ENCODE assay signal across 8 cellular contexts in the genomic region with DNA sequence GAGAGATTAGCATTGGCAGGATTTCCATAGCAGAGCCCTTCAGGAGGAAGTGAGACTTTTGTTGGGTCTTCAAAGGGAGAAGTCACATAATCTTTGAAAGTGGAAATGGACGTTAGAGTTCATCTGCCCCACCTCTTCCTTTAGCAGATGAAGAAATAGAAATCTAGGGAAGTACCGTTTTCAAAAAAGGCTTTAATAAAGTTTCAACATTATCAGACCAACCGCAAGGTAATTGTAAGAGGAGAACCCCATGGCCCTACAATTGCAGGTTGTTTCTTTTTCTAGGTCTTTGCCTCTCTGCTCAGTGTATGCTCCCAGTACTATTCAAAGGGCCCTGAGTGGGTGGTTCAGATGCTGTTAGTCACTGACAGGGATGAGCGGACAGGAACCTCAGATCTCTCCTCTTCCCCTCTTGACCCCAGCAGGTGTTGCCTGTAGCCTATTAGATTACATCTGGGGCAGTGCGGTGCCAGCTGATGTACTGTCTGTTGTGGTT. TPM values are rescaled to one million over a fixed set of nuclear protein-coding genes. Genes with fewer than 3 reads are reported as not detected.
DNase-seq lines count a peak whose midpoint lies in the region; ATAC-seq lines count a peak whose summit lies in the region.

No MANE protein-coding gene starts in this region.

- no peak overlapping the region for H3K4me3 Mint-ChIP-seq in CD8-positive, alpha-beta memory T cell

- no peak overlapping the region for H3K4me3 ChIP-seq in CD8-positive, alpha-beta memory T cell (ENCODE audit: low read length)

- H3K27ac ChIP-seq in CD8-positive, alpha-beta memory T cell (ENCODE audit: low read depth, low read length): no peak overlapping the region

- ATAC-seq in GM18511 (IDR thresholded peaks at IDR 0.05; ENCODE audit: unreplicated experiment): peak; percentile 95
- peak; percentile 97 for ATAC-seq in GM21529 (IDR thresholded peaks at IDR 0.05; ENCODE audit: unreplicated experiment)

- no peaks in the 10 kb centered on the region for H3K4me1 Mint-ChIP-seq in CD8-positive, alpha-beta memory T cell

- no peaks in the 10 kb centered on the region for H3K9me3 ChIP-seq in CD8-positive, alpha-beta memory T cell (ENCODE audit: low read length)

- no peaks in the 10 kb centered on the region for H3K27me3 ChIP-seq in CD8-positive, alpha-beta memory T cell (ENCODE audit: insufficient read depth, low read length, poor library complexity, severe bottlenecking)

- H3K9me3 Mint-ChIP-seq in CD8-positive, alpha-beta memory T cell: peaks cover 0 to 9% (median 7%) of the 10 kb centered on the region in 5 donors

- H3K36me3 ChIP-seq in CD8-positive, alpha-beta memory T cell (ENCODE audit: insufficient read depth, low read length): no peaks in the 10 kb centered on the region

- CTCF ChIA-PET in CD8-positive, alpha-beta memory T cell (lab: Charles Lee): no interaction called here

- POLR2A ChIA-PET in CD8-positive, alpha-beta memory T cell (lab: Charles Lee): no interaction called here

- peaks cover 0 to 29% (median 2%) of the 10 kb centered on the region in 3 donors for H3K36me3 Mint-ChIP-seq in CD8-positive, alpha-beta memory T cell

- H3K27ac Mint-ChIP-seq in CD8-positive, alpha-beta memory T cell: no peak overlapping the region

- peak; percentile 5 for DNase-seq in HK-2 (ENCODE audit: unreplicated experiment)
- peak; percentile 23 for DNase-seq in germinal center (ENCODE audit: low spot score)
- no peak for DNase-seq in CD8-positive, alpha-beta memory T cell
- DNase-seq in HuH-7 (ENCODE audit: low spot score): no peak
- DNase-seq in NCI-H2029 (lab: John Stamatoyannopoulos, UW): no peak
- no peak for DNase-seq in amygdala (lab: John Stamatoyannopoulos, UW)

- H3K27me3 Mint-ChIP-seq in CD8-positive, alpha-beta memory T cell: peaks cover 4 to 5% of the 10 kb centered on the region in 2 donors

- H3K4me1 ChIP-seq in CD8-positive, alpha-beta memory T cell (ENCODE audit: insufficient read depth, low read length): no peaks in the 10 kb centered on the region

RNA-seq across cellular contexts. Expression of gene AP1S2, which starts 48.6 kb away (rescaled TPM):
- 10 to 100 TPM; 31.7 to 33.8 TPM for total RNA-seq in CD8-positive, alpha-beta memory T cell
- 56.0 TPM for polyA plus RNA-seq in CD8-positive, alpha-beta memory T cell

Comparison
In these comparisons a context has a peak if more than half of its experiments do, and no peak if none do; other contexts are left out.
1. DNase-seq: peak in HK-2 (single experiment) and germinal center (single experiment); none in CD8-positive, alpha-beta memory T cell (0 of 5), HuH-7 (single experiment), NCI-H2029 (single experiment) and amygdala (0 of 56).